In the genomic region with DNA sequence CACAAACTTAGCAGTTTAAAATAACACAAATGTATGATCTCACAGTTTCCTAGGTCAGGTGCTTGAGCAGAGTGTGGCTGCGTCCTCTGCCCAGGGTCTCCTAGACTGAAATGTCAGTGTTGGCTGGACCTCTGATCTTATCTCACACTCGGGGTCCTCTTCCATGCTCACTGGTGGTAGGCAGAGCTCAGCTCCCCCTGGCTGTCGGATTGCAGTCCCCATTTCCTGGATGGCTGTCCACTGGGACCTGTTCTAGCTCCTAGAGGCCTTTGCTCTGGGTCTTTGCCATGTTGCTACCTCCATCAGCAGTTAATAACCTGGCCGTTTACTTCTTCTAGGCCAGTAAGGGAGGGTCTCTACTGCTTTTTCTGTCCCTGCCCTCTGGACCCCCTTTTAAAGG, we compare ENCODE assay signal across 18 cellular contexts.
"Had no signal": no experiment of that assay in that cellular context is flagged by ENCODE, and none has a peak within 500 bp of the region (broad histone marks: within the 10 kb centered on the region; RNA-seq: fewer than 3 reads in every experiment).

No MANE protein-coding gene starts in this region.

- H3K4me2 ChIP-seq: hepatocyte had no signal

- H3K9me3 ChIP-seq: mucosa of descending colon, sigmoid colon had no signal

- H2AFZ ChIP-seq: hepatocyte had no signal

- H3K36me3 ChIP-seq: right atrium auricular region, sigmoid colon had no signal

- H3K4me1 ChIP-seq: right atrium auricular region, sigmoid colon had no signal

- H3K4me3 ChIP-seq: hepatocyte, mucosa of descending colon, right atrium auricular region, sigmoid colon, skin epidermis had no signal

- H3K4me3 Mint-ChIP-seq: naive thymus-derived CD8-positive, alpha-beta T cell; type B pancreatic cell had no signal

- ATAC-seq: mucosa of descending colon; naive thymus-derived CD8-positive, alpha-beta T cell had no signal

- H3K27me3 ChIP-seq: hepatocyte, right atrium auricular region, sigmoid colon had no signal

- H3K27ac Mint-ChIP-seq: type B pancreatic cell had no signal

- H3K27me3 Mint-ChIP-seq: naive thymus-derived CD8-positive, alpha-beta T cell; type B pancreatic cell had no signal

- H3K79me2 ChIP-seq: hepatocyte had no signal

- H3K27ac ChIP-seq: hepatocyte, right atrium auricular region, sigmoid colon, skin epidermis had no signal

- FAIRE-seq: colon, endothelial cell of umbilical vein, islet of Langerhans, urothelium cell line had no signal

- H3K9me3 Mint-ChIP-seq: naive thymus-derived CD8-positive, alpha-beta T cell; type B pancreatic cell had no signal

- DNase-seq: dermis blood vessel endothelial cell; erythroblast; foreskin melanocyte; head of caudate nucleus; kidney glomerular epithelial cell; mucosa of descending colon; naive thymus-derived CD8-positive, alpha-beta T cell; posterior cingulate gyrus; sigmoid colon; stimulated activated naive CD4-positive, alpha-beta T cell treated with Interleukin-2 at 50 U/mL for 16 hours had no signal

- H3K4me1 Mint-ChIP-seq: naive thymus-derived CD8-positive, alpha-beta T cell had no signal
